Comparison of ENCODE assay signal across 2 cellular contexts in the genomic region with DNA sequence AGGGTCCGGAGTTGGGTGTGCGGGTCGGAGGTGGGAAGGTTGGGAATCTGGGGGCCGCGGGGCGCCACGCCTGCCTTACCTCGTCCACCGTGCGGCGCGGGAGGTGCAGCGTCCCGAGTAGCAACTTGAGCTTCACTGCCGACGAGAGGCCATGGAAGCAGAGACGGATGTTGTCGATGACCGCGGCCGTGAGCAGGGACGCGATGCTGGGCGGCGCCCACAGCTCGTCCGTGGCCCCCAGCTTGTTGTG.
TF ChIP-seq lines count a peak whose summit lies in the region.

No MANE protein-coding gene starts in this region.

TF ChIP-seq in GM12878, 131 proteins besides CTCF, POLR2A, EP300 and RAD21:
- TF ChIP-seq, protein P1, sequence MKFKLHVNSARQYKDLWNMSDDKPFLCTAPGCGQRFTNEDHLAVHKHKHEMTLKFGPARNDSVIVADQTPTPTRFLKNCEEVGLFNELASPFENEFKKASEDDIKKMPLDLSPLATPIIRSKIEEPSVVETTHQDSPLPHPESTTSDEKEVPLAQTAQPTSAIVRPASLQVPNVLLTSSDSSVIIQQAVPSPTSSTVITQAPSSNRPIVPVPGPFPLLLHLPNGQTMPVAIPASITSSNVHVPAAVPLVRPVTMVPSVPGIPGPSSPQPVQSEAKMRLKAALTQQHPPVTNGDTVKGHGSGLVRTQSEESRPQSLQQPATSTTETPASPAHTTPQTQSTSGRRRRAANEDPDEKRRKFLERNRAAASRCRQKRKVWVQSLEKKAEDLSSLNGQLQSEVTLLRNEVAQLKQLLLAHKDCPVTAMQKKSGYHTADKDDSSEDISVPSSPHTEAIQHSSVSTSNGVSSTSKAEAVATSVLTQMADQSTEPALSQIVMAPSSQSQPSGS (IDR thresholded peaks at IDR 0.05; ENCODE audit: low read length) = no peak
- TF ChIP-seq HDGF (IDR thresholded peaks at IDR 0.05) (peak; percentile 84), SMARCA5 (IDR thresholded peaks at IDR 0.05) (peak; percentile 75), BHLHE40 (IDR thresholded peaks at IDR 0.05; ENCODE audit: borderline replicate concordance in 1 of 2, low read depth in 2 of 2, low read length in 1 of 2) (peak in 1 of 2 experiments; percentile 19; a peak in 1 of 4 replicates), ETV6 (conservative IDR thresholded peaks at IDR 0.05 in 1 of 2, IDR thresholded peaks at IDR 0.05 in 1 of 2; ENCODE audit: borderline replicate concordance in 1 of 2, low read depth in 1 of 2) (no peak), POU2F2 (IDR thresholded peaks at IDR 0.05; ENCODE audit: borderline replicate concordance, low read depth, low read length) (peak; percentile 62; the same call in 1 of the 3 replicates), GATAD2B (conservative IDR thresholded peaks at IDR 0.05; ENCODE audit: low read depth) (0 out of 2 replicates have a peak, but pooled peaks have one; percentile 1), RB1 (IDR thresholded peaks at IDR 0.05; ENCODE audit: borderline replicate concordance) (0 out of 2 replicates have a peak, but pooled peaks have one; percentile 71), IRF4 (IDR thresholded peaks at IDR 0.05; ENCODE audit: low read depth, low read length) (0 out of 2 replicates have a peak, but pooled peaks have one; percentile 31)
- TF ChIP-seq, protein P2, sequence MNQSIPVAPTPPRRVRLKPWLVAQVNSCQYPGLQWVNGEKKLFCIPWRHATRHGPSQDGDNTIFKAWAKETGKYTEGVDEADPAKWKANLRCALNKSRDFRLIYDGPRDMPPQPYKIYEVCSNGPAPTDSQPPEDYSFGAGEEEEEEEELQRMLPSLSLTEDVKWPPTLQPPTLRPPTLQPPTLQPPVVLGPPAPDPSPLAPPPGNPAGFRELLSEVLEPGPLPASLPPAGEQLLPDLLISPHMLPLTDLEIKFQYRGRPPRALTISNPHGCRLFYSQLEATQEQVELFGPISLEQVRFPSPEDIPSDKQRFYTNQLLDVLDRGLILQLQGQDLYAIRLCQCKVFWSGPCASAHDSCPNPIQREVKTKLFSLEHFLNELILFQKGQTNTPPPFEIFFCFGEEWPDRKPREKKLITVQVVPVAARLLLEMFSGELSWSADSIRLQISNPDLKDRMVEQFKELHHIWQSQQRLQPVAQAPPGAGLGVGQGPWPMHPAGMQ (IDR thresholded peaks at IDR 0.05; ENCODE audit: borderline replicate concordance) = no peak; the same call in 1 of the 2 replicates
- TF ChIP-seq, protein P3, sequence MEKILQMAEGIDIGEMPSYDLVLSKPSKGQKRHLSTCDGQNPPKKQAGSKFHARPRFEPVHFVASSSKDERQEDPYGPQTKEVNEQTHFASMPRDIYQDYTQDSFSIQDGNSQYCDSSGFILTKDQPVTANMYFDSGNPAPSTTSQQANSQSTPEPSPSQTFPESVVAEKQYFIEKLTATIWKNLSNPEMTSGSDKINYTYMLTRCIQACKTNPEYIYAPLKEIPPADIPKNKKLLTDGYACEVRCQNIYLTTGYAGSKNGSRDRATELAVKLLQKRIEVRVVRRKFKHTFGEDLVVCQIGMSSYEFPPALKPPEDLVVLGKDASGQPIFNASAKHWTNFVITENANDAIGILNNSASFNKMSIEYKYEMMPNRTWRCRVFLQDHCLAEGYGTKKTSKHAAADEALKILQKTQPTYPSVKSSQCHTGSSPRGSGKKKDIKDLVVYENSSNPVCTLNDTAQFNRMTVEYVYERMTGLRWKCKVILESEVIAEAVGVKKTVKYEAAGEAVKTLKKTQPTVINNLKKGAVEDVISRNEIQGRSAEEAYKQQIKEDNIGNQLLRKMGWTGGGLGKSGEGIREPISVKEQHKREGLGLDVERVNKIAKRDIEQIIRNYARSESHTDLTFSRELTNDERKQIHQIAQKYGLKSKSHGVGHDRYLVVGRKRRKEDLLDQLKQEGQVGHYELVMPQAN (conservative IDR thresholded peaks at IDR 0.05) = 0 out of 2 replicates have a peak, but pooled peaks have one; percentile 26
- TF ChIP-seq, protein P4, sequence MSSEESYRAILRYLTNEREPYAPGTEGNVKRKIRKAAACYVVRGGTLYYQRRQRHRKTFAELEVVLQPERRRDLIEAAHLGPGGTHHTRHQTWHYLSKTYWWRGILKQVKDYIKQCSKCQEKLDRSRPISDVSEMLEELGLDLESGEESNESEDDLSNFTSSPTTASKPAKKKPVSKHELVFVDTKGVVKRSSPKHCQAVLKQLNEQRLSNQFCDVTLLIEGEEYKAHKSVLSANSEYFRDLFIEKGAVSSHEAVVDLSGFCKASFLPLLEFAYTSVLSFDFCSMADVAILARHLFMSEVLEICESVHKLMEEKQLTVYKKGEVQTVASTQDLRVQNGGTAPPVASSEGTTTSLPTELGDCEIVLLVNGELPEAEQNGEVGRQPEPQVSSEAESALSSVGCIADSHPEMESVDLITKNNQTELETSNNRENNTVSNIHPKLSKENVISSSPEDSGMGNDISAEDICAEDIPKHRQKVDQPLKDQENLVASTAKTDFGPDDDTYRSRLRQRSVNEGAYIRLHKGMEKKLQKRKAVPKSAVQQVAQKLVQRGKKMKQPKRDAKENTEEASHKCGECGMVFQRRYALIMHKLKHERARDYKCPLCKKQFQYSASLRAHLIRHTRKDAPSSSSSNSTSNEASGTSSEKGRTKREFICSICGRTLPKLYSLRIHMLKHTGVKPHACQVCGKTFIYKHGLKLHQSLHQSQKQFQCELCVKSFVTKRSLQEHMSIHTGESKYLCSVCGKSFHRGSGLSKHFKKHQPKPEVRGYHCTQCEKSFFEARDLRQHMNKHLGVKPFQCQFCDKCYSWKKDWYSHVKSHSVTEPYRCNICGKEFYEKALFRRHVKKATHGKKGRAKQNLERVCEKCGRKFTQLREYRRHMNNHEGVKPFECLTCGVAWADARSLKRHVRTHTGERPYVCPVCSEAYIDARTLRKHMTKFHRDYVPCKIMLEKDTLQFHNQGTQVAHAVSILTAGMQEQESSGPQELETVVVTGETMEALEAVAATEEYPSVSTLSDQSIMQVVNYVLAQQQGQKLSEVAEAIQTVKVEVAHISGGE (CRISPR knock-in tag; IDR thresholded peaks at IDR 0.05) = no peak

TF ChIP-seq in HepG2, 621 proteins besides CTCF, POLR2A, EP300 and RAD21 (continues in another document):
- TF ChIP-seq GABPA (IDR thresholded peaks at IDR 0.05; ENCODE audit: low read depth, low read length) (no peak), GABPA (CRISPR knock-in tag; IDR thresholded peaks at IDR 0.05; ENCODE audit: low read depth) (no peak), RORA (CRISPR knock-in tag; IDR thresholded peaks at IDR 0.05) (no peak), ZNF7 (CRISPR knock-in tag; IDR thresholded peaks at IDR 0.05) (no peak), ZNF660 (CRISPR knock-in tag; IDR thresholded peaks at IDR 0.05; ENCODE audit: borderline replicate concordance, low read depth) (0 out of 2 replicates have a peak, but pooled peaks have one; percentile 64), RARA (CRISPR knock-in tag; IDR thresholded peaks at IDR 0.05) (peak; percentile 57), FOXA3 (CRISPR knock-in tag; IDR thresholded peaks at IDR 0.05) (peak; percentile 26; the same call in 1 of the 2 replicates), SATB2 (CRISPR knock-in tag; IDR thresholded peaks at IDR 0.05) (0 out of 2 replicates have a peak, but pooled peaks have one; percentile 11), ZNF737 (CRISPR knock-in tag; IDR thresholded peaks at IDR 0.05; ENCODE audit: borderline replicate concordance) (0 out of 2 replicates have a peak, but pooled peaks have one; percentile 11), KAT7 (CRISPR knock-in tag; IDR thresholded peaks at IDR 0.05; ENCODE audit: borderline replicate concordance) (no peak; the same call in 1 of the 2 replicates), HNRNPK (IDR thresholded peaks at IDR 0.05; ENCODE audit: low read depth, low read length, poor library complexity, severe bottlenecking) (peak; percentile 98), CAMTA2 (CRISPR knock-in tag; IDR thresholded peaks at IDR 0.05; ENCODE audit: borderline replicate concordance) (peak; percentile 17; the same call in 1 of the 2 replicates), GPN1 (CRISPR knock-in tag; IDR thresholded peaks at IDR 0.05; ENCODE audit: borderline replicate concordance) (0 out of 2 replicates have a peak, but pooled peaks have one; percentile 60), ZNF543 (CRISPR knock-in tag; IDR thresholded peaks at IDR 0.05) (no peak), ONECUT2 (CRISPR knock-in tag; IDR thresholded peaks at IDR 0.05) (peak; percentile 38; the same call in 1 of the 2 replicates)
- TF ChIP-seq, protein P5, sequence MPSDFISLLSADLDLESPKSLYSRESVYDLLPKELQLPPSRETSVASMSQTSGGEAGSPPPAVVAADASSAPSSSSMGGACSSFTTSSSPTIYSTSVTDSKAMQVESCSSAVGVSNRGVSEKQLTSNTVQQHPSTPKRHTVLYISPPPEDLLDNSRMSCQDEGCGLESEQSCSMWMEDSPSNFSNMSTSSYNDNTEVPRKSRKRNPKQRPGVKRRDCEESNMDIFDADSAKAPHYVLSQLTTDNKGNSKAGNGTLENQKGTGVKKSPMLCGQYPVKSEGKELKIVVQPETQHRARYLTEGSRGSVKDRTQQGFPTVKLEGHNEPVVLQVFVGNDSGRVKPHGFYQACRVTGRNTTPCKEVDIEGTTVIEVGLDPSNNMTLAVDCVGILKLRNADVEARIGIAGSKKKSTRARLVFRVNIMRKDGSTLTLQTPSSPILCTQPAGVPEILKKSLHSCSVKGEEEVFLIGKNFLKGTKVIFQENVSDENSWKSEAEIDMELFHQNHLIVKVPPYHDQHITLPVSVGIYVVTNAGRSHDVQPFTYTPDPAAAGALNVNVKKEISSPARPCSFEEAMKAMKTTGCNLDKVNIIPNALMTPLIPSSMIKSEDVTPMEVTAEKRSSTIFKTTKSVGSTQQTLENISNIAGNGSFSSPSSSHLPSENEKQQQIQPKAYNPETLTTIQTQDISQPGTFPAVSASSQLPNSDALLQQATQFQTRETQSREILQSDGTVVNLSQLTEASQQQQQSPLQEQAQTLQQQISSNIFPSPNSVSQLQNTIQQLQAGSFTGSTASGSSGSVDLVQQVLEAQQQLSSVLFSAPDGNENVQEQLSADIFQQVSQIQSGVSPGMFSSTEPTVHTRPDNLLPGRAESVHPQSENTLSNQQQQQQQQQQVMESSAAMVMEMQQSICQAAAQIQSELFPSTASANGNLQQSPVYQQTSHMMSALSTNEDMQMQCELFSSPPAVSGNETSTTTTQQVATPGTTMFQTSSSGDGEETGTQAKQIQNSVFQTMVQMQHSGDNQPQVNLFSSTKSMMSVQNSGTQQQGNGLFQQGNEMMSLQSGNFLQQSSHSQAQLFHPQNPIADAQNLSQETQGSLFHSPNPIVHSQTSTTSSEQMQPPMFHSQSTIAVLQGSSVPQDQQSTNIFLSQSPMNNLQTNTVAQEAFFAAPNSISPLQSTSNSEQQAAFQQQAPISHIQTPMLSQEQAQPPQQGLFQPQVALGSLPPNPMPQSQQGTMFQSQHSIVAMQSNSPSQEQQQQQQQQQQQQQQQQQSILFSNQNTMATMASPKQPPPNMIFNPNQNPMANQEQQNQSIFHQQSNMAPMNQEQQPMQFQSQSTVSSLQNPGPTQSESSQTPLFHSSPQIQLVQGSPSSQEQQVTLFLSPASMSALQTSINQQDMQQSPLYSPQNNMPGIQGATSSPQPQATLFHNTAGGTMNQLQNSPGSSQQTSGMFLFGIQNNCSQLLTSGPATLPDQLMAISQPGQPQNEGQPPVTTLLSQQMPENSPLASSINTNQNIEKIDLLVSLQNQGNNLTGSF (CRISPR knock-in tag; IDR thresholded peaks at IDR 0.05) = 0 out of 2 replicates have a peak, but pooled peaks have one; percentile 61
- TF ChIP-seq, protein P6, sequence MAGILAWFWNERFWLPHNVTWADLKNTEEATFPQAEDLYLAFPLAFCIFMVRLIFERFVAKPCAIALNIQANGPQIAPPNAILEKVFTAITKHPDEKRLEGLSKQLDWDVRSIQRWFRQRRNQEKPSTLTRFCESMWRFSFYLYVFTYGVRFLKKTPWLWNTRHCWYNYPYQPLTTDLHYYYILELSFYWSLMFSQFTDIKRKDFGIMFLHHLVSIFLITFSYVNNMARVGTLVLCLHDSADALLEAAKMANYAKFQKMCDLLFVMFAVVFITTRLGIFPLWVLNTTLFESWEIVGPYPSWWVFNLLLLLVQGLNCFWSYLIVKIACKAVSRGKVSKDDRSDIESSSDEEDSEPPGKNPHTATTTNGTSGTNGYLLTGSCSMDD (CRISPR knock-in tag; IDR thresholded peaks at IDR 0.05) = peak; percentile 53; the same call in 1 of the 2 replicates
- TF ChIP-seq, protein P7, sequence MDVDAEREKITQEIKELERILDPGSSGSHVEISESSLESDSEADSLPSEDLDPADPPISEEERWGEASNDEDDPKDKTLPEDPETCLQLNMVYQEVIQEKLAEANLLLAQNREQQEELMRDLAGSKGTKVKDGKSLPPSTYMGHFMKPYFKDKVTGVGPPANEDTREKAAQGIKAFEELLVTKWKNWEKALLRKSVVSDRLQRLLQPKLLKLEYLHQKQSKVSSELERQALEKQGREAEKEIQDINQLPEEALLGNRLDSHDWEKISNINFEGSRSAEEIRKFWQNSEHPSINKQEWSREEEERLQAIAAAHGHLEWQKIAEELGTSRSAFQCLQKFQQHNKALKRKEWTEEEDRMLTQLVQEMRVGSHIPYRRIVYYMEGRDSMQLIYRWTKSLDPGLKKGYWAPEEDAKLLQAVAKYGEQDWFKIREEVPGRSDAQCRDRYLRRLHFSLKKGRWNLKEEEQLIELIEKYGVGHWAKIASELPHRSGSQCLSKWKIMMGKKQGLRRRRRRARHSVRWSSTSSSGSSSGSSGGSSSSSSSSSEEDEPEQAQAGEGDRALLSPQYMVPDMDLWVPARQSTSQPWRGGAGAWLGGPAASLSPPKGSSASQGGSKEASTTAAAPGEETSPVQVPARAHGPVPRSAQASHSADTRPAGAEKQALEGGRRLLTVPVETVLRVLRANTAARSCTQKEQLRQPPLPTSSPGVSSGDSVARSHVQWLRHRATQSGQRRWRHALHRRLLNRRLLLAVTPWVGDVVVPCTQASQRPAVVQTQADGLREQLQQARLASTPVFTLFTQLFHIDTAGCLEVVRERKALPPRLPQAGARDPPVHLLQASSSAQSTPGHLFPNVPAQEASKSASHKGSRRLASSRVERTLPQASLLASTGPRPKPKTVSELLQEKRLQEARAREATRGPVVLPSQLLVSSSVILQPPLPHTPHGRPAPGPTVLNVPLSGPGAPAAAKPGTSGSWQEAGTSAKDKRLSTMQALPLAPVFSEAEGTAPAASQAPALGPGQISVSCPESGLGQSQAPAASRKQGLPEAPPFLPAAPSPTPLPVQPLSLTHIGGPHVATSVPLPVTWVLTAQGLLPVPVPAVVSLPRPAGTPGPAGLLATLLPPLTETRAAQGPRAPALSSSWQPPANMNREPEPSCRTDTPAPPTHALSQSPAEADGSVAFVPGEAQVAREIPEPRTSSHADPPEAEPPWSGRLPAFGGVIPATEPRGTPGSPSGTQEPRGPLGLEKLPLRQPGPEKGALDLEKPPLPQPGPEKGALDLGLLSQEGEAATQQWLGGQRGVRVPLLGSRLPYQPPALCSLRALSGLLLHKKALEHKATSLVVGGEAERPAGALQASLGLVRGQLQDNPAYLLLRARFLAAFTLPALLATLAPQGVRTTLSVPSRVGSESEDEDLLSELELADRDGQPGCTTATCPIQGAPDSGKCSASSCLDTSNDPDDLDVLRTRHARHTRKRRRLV (CRISPR knock-in tag; IDR thresholded peaks at IDR 0.05) = 0 out of 2 replicates have a peak, but pooled peaks have one; percentile 73
- TF ChIP-seq, protein P8, sequence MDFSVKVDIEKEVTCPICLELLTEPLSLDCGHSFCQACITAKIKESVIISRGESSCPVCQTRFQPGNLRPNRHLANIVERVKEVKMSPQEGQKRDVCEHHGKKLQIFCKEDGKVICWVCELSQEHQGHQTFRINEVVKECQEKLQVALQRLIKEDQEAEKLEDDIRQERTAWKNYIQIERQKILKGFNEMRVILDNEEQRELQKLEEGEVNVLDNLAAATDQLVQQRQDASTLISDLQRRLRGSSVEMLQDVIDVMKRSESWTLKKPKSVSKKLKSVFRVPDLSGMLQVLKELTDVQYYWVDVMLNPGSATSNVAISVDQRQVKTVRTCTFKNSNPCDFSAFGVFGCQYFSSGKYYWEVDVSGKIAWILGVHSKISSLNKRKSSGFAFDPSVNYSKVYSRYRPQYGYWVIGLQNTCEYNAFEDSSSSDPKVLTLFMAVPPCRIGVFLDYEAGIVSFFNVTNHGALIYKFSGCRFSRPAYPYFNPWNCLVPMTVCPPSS (IDR thresholded peaks at IDR 0.05) = no peak
